8 cellular contexts compared by ENCODE assay signal in genomic region chrX:70133303-70134115, GRCh38. TPM values are rescaled to one million over a fixed set of nuclear protein-coding genes. Genes with fewer than 3 reads are reported as not detected.
DNase-seq lines count a peak whose midpoint lies in the region; ATAC-seq and TF ChIP-seq lines count a peak whose summit lies in the region.

Gene IGBP1 (plus strand): TSS chrX:70133447. CDS start chrX:70133948, 501 bp downstream.

- H3K9me3 Mint-ChIP-seq in activated T-cell treated with anti-CD3 and anti-CD28 coated beads, Interleukin-2, amount 50 U/mL, for 24 hours: no peaks in the 10 kb centered on the region

- ATAC-seq in GM21619 (IDR thresholded peaks at IDR 0.05; ENCODE audit: unreplicated experiment): peak; percentile 92
- ATAC-seq in esophagus mucosa: peak; percentile 88

- H3K4me1 Mint-ChIP-seq in activated T-cell treated with anti-CD3 and anti-CD28 coated beads, Interleukin-2, amount 50 U/mL, for 24 hours (ENCODE audit: low read depth): peaks cover 29% of the 10 kb centered on the region

- H3K27me3 ChIP-seq in muscle layer of duodenum (ENCODE audit: low read depth, low read length): no peaks in the 10 kb centered on the region

- H3K9me3 ChIP-seq in muscle layer of duodenum (ENCODE audit: control insufficient read depth in 1 of 2, low read length in 2 of 2): no peaks in the 10 kb centered on the region

- H3K36me3 ChIP-seq in muscle layer of duodenum (ENCODE audit: control insufficient read depth in 1 of 2, insufficient read depth in 2 of 2, low read length in 2 of 2): peaks cover 0 to 4% of the 10 kb centered on the region in 2 donors

- peak within 1 kb of the TSS; percentile 97 for H3K27ac Mint-ChIP-seq in activated T-cell treated with anti-CD3 and anti-CD28 coated beads, Interleukin-2, amount 50 U/mL, for 24 hours

- H3K4me3 Mint-ChIP-seq in activated T-cell treated with anti-CD3 and anti-CD28 coated beads, Interleukin-2, amount 50 U/mL, for 24 hours: peak within 1 kb of the TSS; percentile 97

- peaks cover 29% of the 10 kb centered on the region for H3K36me3 Mint-ChIP-seq in activated T-cell treated with anti-CD3 and anti-CD28 coated beads, Interleukin-2, amount 50 U/mL, for 24 hours (ENCODE audit: low read depth)

- peak within 1 kb of the TSS; percentile 87 for H3K27ac ChIP-seq in muscle layer of duodenum (ENCODE audit: low read length)

- peak; percentile 91 for DNase-seq in DMS53 treated with DMSO at 0.1 percent for 48 hours (lab: John Stamatoyannopoulos, UW; ENCODE audit: unreplicated experiment)
- peak; percentile 90 for DNase-seq in Jurkat, Clone E6-1 (ENCODE audit: low read depth, low spot score)
- peak; percentile 74 for DNase-seq in activated T-cell treated with anti-CD3 and anti-CD28 coated beads, Interleukin-2, amount 50 U/mL, for 24 hours
- peak; percentile 63 to 71 for DNase-seq in stimulated activated CD8-positive, alpha-beta memory T cell treated with anti-CD3 and anti-CD28 coated beads, Interleukin-7, amount 100 ng/mL, for 4 hours (ENCODE audit: low read depth in 2 of 2)

- peaks cover 26% of the 10 kb centered on the region for H3K27me3 Mint-ChIP-seq in activated T-cell treated with anti-CD3 and anti-CD28 coated beads, Interleukin-2, amount 50 U/mL, for 24 hours

- peak within 1 kb of the TSS; percentile 90 for H3K4me3 ChIP-seq in Jurkat, Clone E6-1 (ENCODE audit: low read length)
- H3K4me3 ChIP-seq in muscle layer of duodenum (ENCODE audit: low read depth in 1 of 2, low read length in 2 of 2): peak within 1 kb of the TSS; percentile 82 to 90

- H3K4me1 ChIP-seq in muscle layer of duodenum (ENCODE audit: control insufficient read depth in 1 of 2, insufficient read depth in 2 of 2, low read length in 2 of 2): peaks cover 0 to 14% of the 10 kb centered on the region in 2 donors

TF ChIP-seq in PFSK-1, 5 proteins besides CTCF, POLR2A, EP300 and RAD21:
- TF ChIP-seq POLR2AphosphoS5 (IDR thresholded peaks at IDR 0.05; ENCODE audit: low read depth, low read length) (peak; percentile 56; the same call in 1 of the 2 replicates), TAF1 (IDR thresholded peaks at IDR 0.05; ENCODE audit: borderline replicate concordance, insufficient read depth, low read length) (no peak)

RNA-seq across cellular contexts. Expression of gene IGBP1, which starts in this region (rescaled TPM):
- polyA plus RNA-seq in Jurkat, Clone E6-1 (2012; ENCODE audit: insufficient read depth, insufficient read length): 62.8 TPM
- 23.8 TPM for polyA plus RNA-seq in PFSK-1 (2012; ENCODE audit: insufficient read length, low read depth)
- 36.5 TPM for total RNA-seq in esophagus mucosa

Comparison
In these comparisons a context has a peak if more than half of its experiments do, and no peak if none do; other contexts are left out.
1. Peak in every context shown above with its lines: DNase-seq, ATAC-seq, H3K4me3 ChIP-seq and H3K27ac ChIP-seq.